Comparison of ENCODE assay signal across 1 cellular context in genomic region chr14:69093551-69094421, GRCh38.
TF ChIP-seq lines count a peak whose summit lies in the region.

No MANE protein-coding gene starts in this region.

TF ChIP-seq in HepG2, 621 proteins besides CTCF, POLR2A, EP300 and RAD21 (continued from another document and continues in another):
- TF ChIP-seq ZBTB4 (CRISPR knock-in tag; IDR thresholded peaks at IDR 0.05; ENCODE audit: borderline replicate concordance) (no peak), ZBTB37 (CRISPR knock-in tag; IDR thresholded peaks at IDR 0.05) (no peak), SP4 (CRISPR knock-in tag; IDR thresholded peaks at IDR 0.05) (no peak), ARNT2 (CRISPR knock-in tag; IDR thresholded peaks at IDR 0.05; ENCODE audit: low read depth) (0 out of 2 replicates have a peak, but pooled peaks have one; percentile 24), KLF6 (CRISPR knock-in tag; IDR thresholded peaks at IDR 0.05) (0 out of 2 replicates have a peak, but pooled peaks have one; percentile 35), TFAP4 (IDR thresholded peaks at IDR 0.05; ENCODE audit: borderline replicate concordance, low read depth) (peak; percentile 34; the same call in 1 of the 2 replicates), ATM (IDR thresholded peaks at IDR 0.05; ENCODE audit: borderline replicate concordance) (no peak), NFKB2 (CRISPR knock-in tag; IDR thresholded peaks at IDR 0.05; ENCODE audit: borderline replicate concordance) (no peak), MXI1 (IDR thresholded peaks at IDR 0.05; ENCODE audit: borderline replicate concordance, low read depth, low read length) (peak; percentile 67; the same call in 1 of the 3 replicates), FOXP1 (IDR thresholded peaks at IDR 0.05) (no peak), FOXP1 (CRISPR knock-in tag; IDR thresholded peaks at IDR 0.05) (peak; percentile 71), ZNF451 (CRISPR knock-in tag; IDR thresholded peaks at IDR 0.05) (no peak), NCOA2 (CRISPR knock-in tag; IDR thresholded peaks at IDR 0.05) (peak; percentile 69), BRF2 (CRISPR knock-in tag; IDR thresholded peaks at IDR 0.05) (no peak), IKZF1 (IDR thresholded peaks at IDR 0.05) (no peak), ZNF335 (CRISPR knock-in tag; IDR thresholded peaks at IDR 0.05) (0 out of 2 replicates have a peak, but pooled peaks have one; percentile 35), SOX5 (CRISPR knock-in tag; IDR thresholded peaks at IDR 0.05; ENCODE audit: borderline replicate concordance) (peak; percentile 95), ZNF580 (CRISPR knock-in tag; IDR thresholded peaks at IDR 0.05; ENCODE audit: borderline replicate concordance, low read depth) (peak; percentile 57; the same call in 1 of the 2 replicates), ZNF652 (CRISPR knock-in tag; IDR thresholded peaks at IDR 0.05; ENCODE audit: borderline replicate concordance, low read depth) (no peak), HMG20B (CRISPR knock-in tag; conservative IDR thresholded peaks at IDR 0.05) (peak; percentile 63; the same call in 1 of the 2 replicates), ZNF44 (CRISPR knock-in tag; IDR thresholded peaks at IDR 0.05) (no peak), GFI1 (CRISPR knock-in tag; IDR thresholded peaks at IDR 0.05; ENCODE audit: borderline replicate concordance) (no peak), ZNF564 (CRISPR knock-in tag; IDR thresholded peaks at IDR 0.05) (no peak), HOXA3 (CRISPR knock-in tag; IDR thresholded peaks at IDR 0.05) (peak; percentile 35; the same call in 1 of the 2 replicates), PRPF4 (IDR thresholded peaks at IDR 0.05; ENCODE audit: low read depth, low read length, poor library complexity, severe bottlenecking) (no peak), SNAPC4 (CRISPR knock-in tag; IDR thresholded peaks at IDR 0.05) (no peak), HOXA7 (CRISPR knock-in tag; IDR thresholded peaks at IDR 0.05) (no peak), GABPA (IDR thresholded peaks at IDR 0.05; ENCODE audit: low read depth, low read length) (no peak), GABPA (CRISPR knock-in tag; IDR thresholded peaks at IDR 0.05; ENCODE audit: low read depth) (no peak), SMARCE1 (IDR thresholded peaks at IDR 0.05; ENCODE audit: borderline replicate concordance) (no peak), ZMAT3 (CRISPR knock-in tag; conservative IDR thresholded peaks at IDR 0.05) (no peak), ZNF333 (CRISPR knock-in tag; IDR thresholded peaks at IDR 0.05; ENCODE audit: borderline replicate concordance) (no peak), ZBTB49 (CRISPR knock-in tag; IDR thresholded peaks at IDR 0.05; ENCODE audit: borderline replicate concordance) (no peak), ELF1 (CRISPR knock-in tag; IDR thresholded peaks at IDR 0.05) (peak; percentile 51; the same call in 1 of the 2 replicates), RFX1 (IDR thresholded peaks at IDR 0.05) (no peak), ZFP41 (CRISPR knock-in tag; IDR thresholded peaks at IDR 0.05; ENCODE audit: borderline replicate concordance) (no peak), NFIB (CRISPR knock-in tag; IDR thresholded peaks at IDR 0.05; ENCODE audit: borderline replicate concordance) (no peak), RCOR2 (CRISPR knock-in tag; IDR thresholded peaks at IDR 0.05) (peak; percentile 73; the same call in 1 of the 2 replicates), TIGD3 (CRISPR knock-in tag; IDR thresholded peaks at IDR 0.05; ENCODE audit: borderline replicate concordance) (no peak), ISL2 (CRISPR knock-in tag; IDR thresholded peaks at IDR 0.05) (peak; percentile 36; the same call in 1 of the 2 replicates), ZNF12 (CRISPR knock-in tag; IDR thresholded peaks at IDR 0.05) (peak; percentile 43; the same call in 1 of the 2 replicates), MBD4 (IDR thresholded peaks at IDR 0.05; ENCODE audit: borderline replicate concordance, low read length) (no peak), ZBTB7B (CRISPR knock-in tag; IDR thresholded peaks at IDR 0.05) (no peak), HNF1B (CRISPR knock-in tag; IDR thresholded peaks at IDR 0.05) (0 out of 2 replicates have a peak, but pooled peaks have one; percentile 41), KAT8 (CRISPR knock-in tag; IDR thresholded peaks at IDR 0.05) (peak; percentile 54; the same call in 1 of the 2 replicates), ZNF160 (CRISPR knock-in tag; IDR thresholded peaks at IDR 0.05) (no peak), CENPBD1 (CRISPR knock-in tag; IDR thresholded peaks at IDR 0.05; ENCODE audit: borderline replicate concordance, low read depth) (0 out of 2 replicates have a peak, but pooled peaks have one; percentile 51)
